In the genomic region with DNA sequence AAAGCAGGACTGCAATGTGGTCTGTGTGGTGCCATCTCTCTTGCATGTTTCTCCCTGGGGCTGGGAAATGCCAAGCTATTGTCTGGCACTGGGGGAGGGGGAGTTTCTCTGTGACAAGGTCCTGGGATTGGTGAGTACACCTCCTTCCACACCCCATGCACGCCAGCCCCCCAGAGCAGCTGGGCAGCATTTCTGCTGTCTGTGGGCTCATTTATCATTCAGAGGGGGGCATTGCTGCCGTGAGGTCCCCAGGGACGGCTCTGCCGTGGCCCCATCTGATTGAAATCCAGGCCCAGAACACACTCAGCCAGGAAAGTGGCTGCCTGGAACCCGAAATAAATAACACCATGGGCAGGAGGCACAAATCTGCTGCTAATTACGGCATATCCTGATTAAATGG, we compare ENCODE assay signal across 23 cellular contexts. TPM values are rescaled to one million over a fixed set of nuclear protein-coding genes. Genes with fewer than 3 reads are reported as not detected.
"Had no signal": no experiment of that assay in that cellular context is flagged by ENCODE, and none has a peak within 500 bp of the region (broad histone marks: within the 10 kb centered on the region; RNA-seq: fewer than 3 reads in every experiment).

No MANE protein-coding gene starts in this region.

- DNase-seq: activated CD4-positive, alpha-beta memory T cell treated with anti-CD3 and anti-CD28 coated beads for 36 hours; activated CD4-positive, alpha-beta T cell treated with anti-CD3 and anti-CD28 coated beads, Interleukin-2, amount 10 ng/mL, durations not matched to agents 24 days and 14 days; activated CD4-positive, CD25-positive, alpha-beta regulatory T cell treated with anti-CD3 and anti-CD28 coated beads, Interleukin-2, amount 50 U/mL, for 72 hours; activated CD8-positive, alpha-beta memory T cell treated with anti-CD3 and anti-CD28 coated beads, Interleukin-2, amount 50 U/mL, for 4 hours; activated gamma-delta T cell; activated naive CD4-positive, alpha-beta T cell treated with anti-CD3 and anti-CD28 coated beads, Interleukin-2, amount 50 U/mL, for 16 hours; activated T-cell treated with anti-CD3 and anti-CD28 coated beads, Interleukin-2, amount 50 U/mL, for 1 hour; amniotic stem cell; central memory CD4-positive, alpha-beta T cell; head of caudate nucleus; hippocampal formation; left cardiac atrium; left ventricle myocardium superior; mucosa of descending colon; ovary; right lobe of liver; stimulated activated CD4-positive, alpha-beta T cell treated with anti-CD3 and anti-CD28 coated beads, Interleukin-2, amount 100 ng/mL, for 48 hours; stimulated activated naive CD4-positive, alpha-beta T cell treated with Interleukin-2 at 50 U/mL for 16 hours; transverse colon had no signal

- H3K9me3 ChIP-seq: breast epithelium, mucosa of descending colon, neutrophil, ovary, right lobe of liver, transverse colon had no signal

- H3K27ac ChIP-seq: breast epithelium, neutrophil, ovary, right lobe of liver, transverse colon had no signal

- H3K4me3 ChIP-seq: breast epithelium, mucosa of descending colon, ovary, right lobe of liver, transverse colon had no signal

- H3K36me3 ChIP-seq: breast epithelium, neutrophil, ovary, right lobe of liver, transverse colon had no signal

- H3K4me1 ChIP-seq: breast epithelium, right lobe of liver had no signal

- H3K27me3 ChIP-seq: breast epithelium, ovary, right lobe of liver, transverse colon had no signal

- ATAC-seq: left cardiac atrium; left ventricle myocardium superior; mucosa of descending colon; natural killer cell treated with Interleukin-12 subunit alpha and Interleukin-12 subunit beta and Interleukin-15 and Interleukin-18, amount 100 ng/mL, for 72 hours; right lobe of liver had no signal

RNA-seq across cellular contexts. Expression of a gene that starts 12.6 kb away (rescaled TPM):
- total RNA-seq: fibroblast of lung had no signal
